12 cellular contexts compared by ENCODE assay signal in genomic region chr1:245045087-245045881, GRCh38.
A peak's percentile ranks its signal among the peaks of the same experiment; 100 is the strongest.
DNase-seq lines count a peak whose midpoint lies in the region; ATAC-seq and TF ChIP-seq lines count a peak whose summit lies in the region.
"Had no signal": no experiment of that assay in that cellular context is flagged by ENCODE, and none has a peak within 500 bp of the region (broad histone marks: within the 10 kb centered on the region; RNA-seq: fewer than 3 reads in every experiment).

No MANE protein-coding gene starts in this region.

- peak; percentile 65 for DNase-seq in ELF-1 (ENCODE audit: low read depth, low spot score)
- DNase-seq in RPMI8226, result peak; percentile 19
- peak; percentile 42 for DNase-seq in fibroblast of pulmonary artery (ENCODE audit: low read depth)
- peak; percentile 6 for DNase-seq in nephron progenitor cell
- no peak for DNase-seq in T-cell
- DNase-seq in AML-193 (lab: John Stamatoyannopoulos, UW), result no peak
- DNase-seq in activated T-helper 1 cell treated with anti-CD3 and anti-CD28 coated beads, Interleukin-12 subunit alpha, Interleukin-12 subunit beta, Interleukin-2, Interleukin-4 antibody, amounts not matched to agents 30 ng/mL and 10 ng/mL and 1 ng/mL, durations not matched to agents 14 hours and 24 hours and 36 hours (ENCODE audit: low spot score), result no peak
- DNase-seq in retina, result no peak
- DNase-seq: activated CD8-positive, alpha-beta memory T cell treated with anti-CD3 and anti-CD28 coated beads, Interleukin-2, amount 10 ng/mL, durations not matched to agents 7 days and 5 days; naive B cell; stimulated activated CD4-positive, alpha-beta T cell treated with anti-CD3 and anti-CD28 coated beads, Interleukin-4, amount 100 ng/mL, for 1 hour had no signal

- peaks cover 8% of the 10 kb centered on the region for H3K36me3 Mint-ChIP-seq in nephron progenitor cell (ENCODE audit: low read depth)
- no peaks in the 10 kb centered on the region for H3K36me3 Mint-ChIP-seq in T-cell
- H3K36me3 Mint-ChIP-seq in activated T-helper 1 cell treated with anti-CD3 and anti-CD28 coated beads, Interleukin-12 subunit alpha, Interleukin-12 subunit beta, Interleukin-2, Interleukin-4 antibody, amounts not matched to agents 30 ng/mL and 10 ng/mL and 1 ng/mL, durations not matched to agents 14 hours and 24 hours and 36 hours (ENCODE audit: low read depth), result no peaks in the 10 kb centered on the region
- H3K36me3 Mint-ChIP-seq: activated CD8-positive, alpha-beta memory T cell treated with anti-CD3 and anti-CD28 coated beads, Interleukin-2, amount 10 ng/mL, durations not matched to agents 7 days and 5 days; naive B cell; type B pancreatic cell had no signal

- POLR2A ChIA-PET in T-cell (lab: Charles Lee), result no interaction called here

- CTCF ChIA-PET in T-cell (lab: Charles Lee), result interaction anchor here (0.6 to 2.7 kb wide), 7 partner anchors 244 to 442 kb away, joined by 3 to 11 read pairs (median 4); no protein-coding TSS in a partner anchor

- H3K4me3 Mint-ChIP-seq in nephron progenitor cell (no peak overlapping the region), T-cell (no peak overlapping the region)
- no peak overlapping the region for H3K4me3 Mint-ChIP-seq in activated T-helper 1 cell treated with anti-CD3 and anti-CD28 coated beads, Interleukin-12 subunit alpha, Interleukin-12 subunit beta, Interleukin-2, Interleukin-4 antibody, amounts not matched to agents 30 ng/mL and 10 ng/mL and 1 ng/mL, durations not matched to agents 14 hours and 24 hours and 36 hours
- H3K4me3 Mint-ChIP-seq: activated CD8-positive, alpha-beta memory T cell treated with anti-CD3 and anti-CD28 coated beads, Interleukin-2, amount 10 ng/mL, durations not matched to agents 7 days and 5 days; naive B cell; type B pancreatic cell had no signal

- peaks cover under 1% of the 10 kb centered on the region for H3K27me3 Mint-ChIP-seq in nephron progenitor cell (ENCODE audit: low read depth, poor library complexity)
- H3K27me3 Mint-ChIP-seq in T-cell, result no peaks in the 10 kb centered on the region
- no peaks in the 10 kb centered on the region for H3K27me3 Mint-ChIP-seq in activated T-helper 1 cell treated with anti-CD3 and anti-CD28 coated beads, Interleukin-12 subunit alpha, Interleukin-12 subunit beta, Interleukin-2, Interleukin-4 antibody, amounts not matched to agents 30 ng/mL and 10 ng/mL and 1 ng/mL, durations not matched to agents 14 hours and 24 hours and 36 hours (ENCODE audit: insufficient read depth)
- H3K27me3 Mint-ChIP-seq: naive B cell, type B pancreatic cell had no signal

- H3K4me1 Mint-ChIP-seq in nephron progenitor cell (peaks cover 39% of the 10 kb centered on the region), T-cell (peaks cover 0 to 3% (median 2%) of the 10 kb centered on the region in 3 donors)
- H3K4me1 Mint-ChIP-seq in activated T-helper 1 cell treated with anti-CD3 and anti-CD28 coated beads, Interleukin-12 subunit alpha, Interleukin-12 subunit beta, Interleukin-2, Interleukin-4 antibody, amounts not matched to agents 30 ng/mL and 10 ng/mL and 1 ng/mL, durations not matched to agents 14 hours and 24 hours and 36 hours (ENCODE audit: low read depth), result peaks cover 6% of the 10 kb centered on the region

- no peaks in the 10 kb centered on the region for H3K9me3 Mint-ChIP-seq in nephron progenitor cell
- H3K9me3 Mint-ChIP-seq in T-cell, result no peaks in the 10 kb centered on the region
- no peaks in the 10 kb centered on the region for H3K9me3 Mint-ChIP-seq in activated T-helper 1 cell treated with anti-CD3 and anti-CD28 coated beads, Interleukin-12 subunit alpha, Interleukin-12 subunit beta, Interleukin-2, Interleukin-4 antibody, amounts not matched to agents 30 ng/mL and 10 ng/mL and 1 ng/mL, durations not matched to agents 14 hours and 24 hours and 36 hours
- H3K9me3 Mint-ChIP-seq: naive B cell, type B pancreatic cell had no signal

- H3K27ac Mint-ChIP-seq in nephron progenitor cell, result no peak overlapping the region
- no peak overlapping the region for H3K27ac Mint-ChIP-seq in T-cell
- H3K27ac Mint-ChIP-seq in activated T-helper 1 cell treated with anti-CD3 and anti-CD28 coated beads, Interleukin-12 subunit alpha, Interleukin-12 subunit beta, Interleukin-2, Interleukin-4 antibody, amounts not matched to agents 30 ng/mL and 10 ng/mL and 1 ng/mL, durations not matched to agents 14 hours and 24 hours and 36 hours, result no peak overlapping the region
- H3K27ac Mint-ChIP-seq: activated CD8-positive, alpha-beta memory T cell treated with anti-CD3 and anti-CD28 coated beads, Interleukin-2, amount 10 ng/mL, durations not matched to agents 7 days and 5 days; type B pancreatic cell had no signal

- H3K4me3 ChIP-seq in fibroblast of pulmonary artery (replicated peaks; ENCODE audit: low read depth, low read length), result no peak overlapping the region

- intact Hi-C loops in activated T-helper 1 cell treated with anti-CD3 and anti-CD28 coated beads, Interleukin-12 subunit alpha, Interleukin-12 subunit beta, Interleukin-2, Interleukin-4 antibody, amounts not matched to agents 30 ng/mL and 10 ng/mL and 1 ng/mL, durations not matched to agents 14 hours and 24 hours and 36 hours (cut with micrococcal nuclease), result no loop called here

- ATAC-seq in T-cell (replicated peaks in 1 of 4), result no peak
- ATAC-seq: activated CD8-positive, alpha-beta memory T cell treated with anti-CD3 and anti-CD28 coated beads, Interleukin-2, amount 10 ng/mL, durations not matched to agents 7 days and 5 days had no signal

- no peak for TF ChIP-seq CTCF in fibroblast of pulmonary artery (IDR thresholded peaks at IDR 0.05; ENCODE audit: low read length, missing control alignments)
- no peak for TF ChIP-seq CTCF in nephron progenitor cell (IDR thresholded peaks at IDR 0.05)

Comparison
In these comparisons a context has a peak if more than half of its experiments do, and no peak if none do; other contexts are left out.
1. DNase-seq: peak in ELF-1 (single experiment), RPMI8226 (single experiment), fibroblast of pulmonary artery (single experiment) and nephron progenitor cell (single experiment); none in T-cell (0 of 34), AML-193 (0 of 2), activated T-helper 1 cell treated with anti-CD3 and anti-CD28 coated beads, Interleukin-12 subunit alpha, Interleukin-12 subunit beta, Interleukin-2, Interleukin-4 antibody, amounts not matched to agents 30 ng/mL and 10 ng/mL and 1 ng/mL, durations not matched to agents 14 hours and 24 hours and 36 hours (single experiment) and retina (single experiment).